In the genomic region with DNA sequence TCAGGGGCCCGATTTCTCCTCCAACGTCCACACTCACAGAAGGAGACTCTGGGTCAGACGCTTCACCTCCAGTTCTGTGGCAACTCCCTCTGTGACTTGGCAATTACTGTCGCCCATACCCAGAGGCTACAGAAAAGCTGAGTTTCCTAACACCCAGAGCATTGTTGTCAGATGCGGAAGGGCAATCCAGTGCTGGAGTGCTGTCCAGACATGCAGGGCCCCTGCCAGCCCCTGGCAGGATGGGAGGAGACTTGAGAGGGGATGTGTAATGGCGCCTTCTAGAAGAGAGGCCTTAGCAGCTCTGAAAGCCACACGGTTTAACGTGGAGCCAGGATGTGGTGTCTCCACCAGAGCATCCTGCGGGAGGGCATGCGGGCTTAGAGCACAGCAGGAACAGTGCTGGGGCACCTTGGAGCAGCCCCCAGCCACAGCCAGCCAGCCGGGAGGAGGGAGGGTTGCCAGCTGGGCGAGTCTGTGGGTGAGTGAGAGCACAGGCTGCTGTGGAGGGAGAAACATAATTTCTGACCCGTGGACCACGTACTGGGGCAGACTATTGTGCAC, we compare ENCODE assay signal across 24 cellular contexts.
DNase-seq lines count a peak whose midpoint lies in the region; ATAC-seq and TF ChIP-seq lines count a peak whose summit lies in the region.
"Had no signal": no experiment of that assay in that cellular context is flagged by ENCODE, and none has a peak within 500 bp of the region (broad histone marks: within the 10 kb centered on the region; RNA-seq: fewer than 3 reads in every experiment).

No MANE protein-coding gene starts in this region.

- peaks cover 0 to 1% (median 0%) of the 10 kb centered on the region in 7 donors for H3K4me1 Mint-ChIP-seq in naive thymus-derived CD4-positive, alpha-beta T cell
- H3K4me1 Mint-ChIP-seq: CD4-positive, alpha-beta memory T cell; IgD-negative memory B cell had no signal

- H3K9me3 Mint-ChIP-seq in naive thymus-derived CD4-positive, alpha-beta T cell = peaks cover 0 to 16% (median 3%) of the 10 kb centered on the region in 11 donors

- H3K4me2 ChIP-seq in mammary epithelial cell (ENCODE audit: insufficient read depth, low read depth, low read length) = peak overlapping the region; percentile 61
- H3K4me2 ChIP-seq: SK-N-SH had no signal

- POLR2A ChIA-PET in naive thymus-derived CD4-positive, alpha-beta T cell (lab: Charles Lee) = no interaction called here

- dilution Hi-C loops in mammary epithelial cell (cut with HindIII; ENCODE audit: low sequenced_read_pairs) = no loop called here

- no peak overlapping the region for H3K4me3 ChIP-seq in Jurkat, Clone E6-1 (ENCODE audit: low read length)
- H3K4me3 ChIP-seq in mammary epithelial cell (replicated peaks in 1 of 3; ENCODE audit: insufficient read depth in 1 of 3, low read depth in 2 of 3, low read length in 3 of 3) = no peak overlapping the region
- H3K4me3 ChIP-seq in naive thymus-derived CD4-positive, alpha-beta T cell (ENCODE audit: low read length) = no peak overlapping the region

- no peak overlapping the region for H3K27ac Mint-ChIP-seq in naive thymus-derived CD4-positive, alpha-beta T cell
- H3K27ac Mint-ChIP-seq: CD4-positive, alpha-beta memory T cell; IgD-negative memory B cell had no signal

- no peaks in the 10 kb centered on the region for H3K9me3 ChIP-seq in mammary epithelial cell (replicated peaks; ENCODE audit: insufficient read depth, low read length)
- H3K9me3 ChIP-seq in naive thymus-derived CD4-positive, alpha-beta T cell (ENCODE audit: control insufficient read depth in 2 of 3, low read length in 3 of 3) = no peaks in the 10 kb centered on the region
- H3K9me3 ChIP-seq: SK-N-SH had no signal

- H3K4me1 ChIP-seq in mammary epithelial cell (ENCODE audit: insufficient read depth, low read length) = peaks cover 10% of the 10 kb centered on the region
- no peaks in the 10 kb centered on the region for H3K4me1 ChIP-seq in naive thymus-derived CD4-positive, alpha-beta T cell (ENCODE audit: control insufficient read depth in 2 of 2, insufficient read depth in 2 of 2, low read length in 2 of 2)

- no peak overlapping the region for H3K9ac ChIP-seq in mammary epithelial cell (ENCODE audit: insufficient read depth, low read length)
- H3K9ac ChIP-seq: SK-N-SH had no signal

- peak overlapping the region; percentile 96 for H2AFZ ChIP-seq in mammary epithelial cell (ENCODE audit: low read depth, low read length)

- no peaks in the 10 kb centered on the region for H3K36me3 ChIP-seq in mammary epithelial cell (ENCODE audit: insufficient read depth, low read length)
- no peaks in the 10 kb centered on the region for H3K36me3 ChIP-seq in naive thymus-derived CD4-positive, alpha-beta T cell (ENCODE audit: control insufficient read depth in 2 of 3, insufficient read depth in 3 of 3, low read length in 3 of 3)

- peak overlapping the region; percentile 39 for H3K27ac ChIP-seq in mammary epithelial cell (ENCODE audit: insufficient read depth, low read depth, low read length)
- H3K27ac ChIP-seq in naive thymus-derived CD4-positive, alpha-beta T cell (ENCODE audit: low read depth, low read length) = no peak overlapping the region
- H3K27ac ChIP-seq: HL-60 had no signal

- no peak overlapping the region for H3K4me3 Mint-ChIP-seq in naive thymus-derived CD4-positive, alpha-beta T cell
- H3K4me3 Mint-ChIP-seq: CD4-positive, alpha-beta memory T cell; IgD-negative memory B cell had no signal

- no TSS peak for BruUV-seq in mammary epithelial cell (replicated peaks; lab: Mats Ljungman, UMichigan)

- CTCF ChIA-PET in mammary epithelial cell (lab: Charles Lee; ENCODE audit: low non-redundant PET) = no interaction called here
- CTCF ChIA-PET in naive thymus-derived CD4-positive, alpha-beta T cell (lab: Charles Lee) = no interaction called here

- H4K20me1 ChIP-seq in mammary epithelial cell (ENCODE audit: insufficient read depth, low read length) = no peaks in the 10 kb centered on the region

- no peak for TF ChIP-seq CTCF in mammary epithelial cell (conservative IDR thresholded peaks at IDR 0.05 in 1 of 2, IDR thresholded peaks at IDR 0.05 in 1 of 2; ENCODE audit: extremely low read depth in 1 of 2, insufficient read depth in 1 of 2, low read depth in 1 of 2, low read length in 2 of 2)

- H3K79me2 ChIP-seq in mammary epithelial cell (ENCODE audit: insufficient read depth, low read length) = no peaks in the 10 kb centered on the region

- H3K27me3 Mint-ChIP-seq in naive thymus-derived CD4-positive, alpha-beta T cell = peaks cover 0 to 10% (median 0%) of the 10 kb centered on the region in 5 donors
- H3K27me3 Mint-ChIP-seq: CD4-positive, alpha-beta memory T cell; IgD-negative memory B cell had no signal

- 19% methylated on average over 7 of the region's 14 CpGs for WGBS in mammary epithelial cell (ENCODE audit: low coverage, missing lambda C conversion rate)

- ATAC-seq in naive thymus-derived CD4-positive, alpha-beta T cell = no peak
- ATAC-seq in Right ventricle myocardium inferior = no peak
- ATAC-seq: HCT116, Panc1 had no signal

- no peaks in the 10 kb centered on the region for H3K27me3 ChIP-seq in mammary epithelial cell (ENCODE audit: insufficient read depth, low read length)
- H3K27me3 ChIP-seq in naive thymus-derived CD4-positive, alpha-beta T cell (ENCODE audit: control insufficient read depth in 2 of 2, insufficient read depth in 2 of 2, low read length in 2 of 2) = no peaks in the 10 kb centered on the region

- H3K36me3 Mint-ChIP-seq in naive thymus-derived CD4-positive, alpha-beta T cell = no peaks in the 10 kb centered on the region
- H3K36me3 Mint-ChIP-seq: CD4-positive, alpha-beta memory T cell had no signal

- in situ Hi-C loops in mammary epithelial cell (cut with MboI; ENCODE audit: low sequenced_read_pairs in 2 of 2) = no loop called here

- DNase-seq in Jurkat, Clone E6-1 (ENCODE audit: low read depth, low spot score) = peak; percentile 41
- peak; percentile 72 for DNase-seq in mammary epithelial cell
- peak; percentile 62 for DNase-seq in islet precursor cell
- no peak for DNase-seq in stimulated activated CD4-positive, alpha-beta T cell treated with anti-CD3 and anti-CD28 coated beads, Interleukin-12 subunit alpha, Interleukin-12 subunit beta, amount 100 ng/mL, for 4 hours
- no peak for DNase-seq in NCI-H524 (lab: John Stamatoyannopoulos, UW)
- DNase-seq in naive thymus-derived CD4-positive, alpha-beta T cell = no peak
- no peak for DNase-seq in Right ventricle myocardium inferior (ENCODE audit: missing footprints)
- DNase-seq: CD4-positive, alpha-beta memory T cell; COR-L47; DMS53; EL; GF-D8; NCI-H1092 treated with DMSO at 0.1 percent for 48 hours; NCI-H1436; NCI-H1930; NCI-H2107; NCI-H2227 treated with DMSO at 0.1 percent for 48 hours; NCI-H69; SK-N-SH; SW 1271 had no signal

- intact Hi-C loops in mammary epithelial cell (cut with micrococcal nuclease) = loop anchor here (10.0 kb wide), 1 partner anchor 141 kb away; no protein-coding TSS in a partner anchor
- intact Hi-C loops in naive thymus-derived CD4-positive, alpha-beta T cell (cut with micrococcal nuclease) = loop anchor here in 1 of 2 donors (5.0 kb wide), 1 partner anchor 504 kb away; no protein-coding TSS in a partner anchor
- intact Hi-C loops in Right ventricle myocardium inferior (cut with DNase I) = no loop called here

Comparison
In these comparisons a context has a peak if more than half of its experiments do, and no peak if none do; other contexts are left out.
1. DNase-seq: peak in Jurkat, Clone E6-1 (single experiment), mammary epithelial cell (single experiment) and islet precursor cell (single experiment); none in stimulated activated CD4-positive, alpha-beta T cell treated with anti-CD3 and anti-CD28 coated beads, Interleukin-12 subunit alpha, Interleukin-12 subunit beta, amount 100 ng/mL, for 4 hours (single experiment), NCI-H524 (0 of 2), naive thymus-derived CD4-positive, alpha-beta T cell (0 of 9) and Right ventricle myocardium inferior (single experiment).